Comparison of ENCODE assay signal across 11 cellular contexts in the genomic region with DNA sequence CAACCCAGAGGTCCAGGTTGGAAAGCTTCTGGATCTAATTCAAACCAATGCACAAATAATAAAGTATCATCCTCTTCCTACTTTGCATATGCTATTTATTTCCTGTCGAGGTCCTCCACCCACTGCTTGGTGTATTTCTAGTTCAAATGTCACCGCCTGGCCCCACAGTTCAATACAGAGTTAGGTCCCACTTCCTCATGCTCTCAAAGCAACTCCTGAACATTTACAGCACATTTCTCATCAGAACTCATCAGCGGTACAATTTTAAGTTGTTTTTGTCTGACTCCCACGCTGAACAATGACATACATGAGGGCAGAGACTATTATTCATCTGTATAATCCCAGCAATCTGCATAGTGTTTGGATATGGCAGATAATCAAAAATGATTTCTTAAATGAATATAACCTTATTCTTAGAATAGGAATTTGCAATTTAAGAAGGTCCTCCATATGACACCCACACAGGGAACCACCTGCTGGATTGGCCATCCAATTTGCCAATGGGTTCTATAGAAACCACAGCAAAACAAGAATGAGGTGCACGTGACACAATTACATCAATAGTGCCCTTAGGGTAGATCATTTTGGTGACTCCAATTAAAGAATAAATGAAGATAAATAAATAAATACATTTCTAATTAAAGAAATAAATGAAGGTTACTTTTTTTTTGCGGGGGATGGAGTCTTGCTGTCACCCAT. TPM values are rescaled to one million over a fixed set of nuclear protein-coding genes. Genes with fewer than 3 reads are reported as not detected.
A peak's percentile ranks its signal among the peaks of the same experiment; 100 is the strongest.
DNase-seq lines count a peak whose midpoint lies in the region; ATAC-seq, FAIRE-seq and TF ChIP-seq lines count a peak whose summit lies in the region.
"Had no signal": no experiment of that assay in that cellular context is flagged by ENCODE, and none has a peak within 500 bp of the region (broad histone marks: within the 10 kb centered on the region; RNA-seq: fewer than 3 reads in every experiment).

No MANE protein-coding gene starts in this region.

- H3K79me2 ChIP-seq in OCI-LY7 (ENCODE audit: insufficient read depth, low read depth, low read length), result no peaks in the 10 kb centered on the region

- H3K4me2 ChIP-seq in OCI-LY7 (ENCODE audit: low read length), result peak overlapping the region; percentile 39
- H3K4me2 ChIP-seq: BLaER1 had no signal

- H3K9me2 ChIP-seq in OCI-LY7 (ENCODE audit: insufficient read depth, low read length), result no peaks in the 10 kb centered on the region

- H3K36me3 ChIP-seq in OCI-LY7 (ENCODE audit: insufficient read depth, low read length) (peaks cover 28% of the 10 kb centered on the region), ascending aorta (no peaks in the 10 kb centered on the region)
- H3K36me3 ChIP-seq in effector memory CD4-positive, alpha-beta T cell (ENCODE audit: control insufficient read depth, insufficient read depth, low read length), result peaks cover 4% of the 10 kb centered on the region

- intact Hi-C loops in OCI-LY7 (cut with micrococcal nuclease; ENCODE audit: unreplicated experiment) (no loop called here), ascending aorta (cut with DNase I) (loop anchor here (5.0 to 10.0 kb wide), 2 partner anchors 98 to 330 kb away; no protein-coding TSS in a partner anchor)

- H4K20me1 ChIP-seq in OCI-LY7 (ENCODE audit: insufficient read depth, low read length), result no peaks in the 10 kb centered on the region
- H4K20me1 ChIP-seq: BLaER1 had no signal

- BruUV-seq in OCI-LY7 (replicated peaks; lab: Mats Ljungman, UMichigan), result no TSS peak

- no peaks in the 10 kb centered on the region for H3K27me3 ChIP-seq in effector memory CD4-positive, alpha-beta T cell (replicated peaks; ENCODE audit: control insufficient read depth, insufficient read depth, low read length, poor library complexity, severe bottlenecking)
- H3K27me3 ChIP-seq in ascending aorta, result no peaks in the 10 kb centered on the region
- H3K27me3 ChIP-seq: BLaER1, gastroesophageal sphincter, suprapubic skin had no signal

- POLR2A ChIA-PET in OCI-LY7 (lab: Charles Lee), result interaction anchor here (0.5 kb wide), 1 partner anchor 135 kb away, joined by 4 read pairs; no protein-coding TSS in a partner anchor

- peaks cover 13% of the 10 kb centered on the region for H3K4me1 ChIP-seq in OCI-LY7 (ENCODE audit: insufficient read depth, low read length, poor library complexity, severe bottlenecking)
- peaks cover 10% of the 10 kb centered on the region for H3K4me1 ChIP-seq in effector memory CD4-positive, alpha-beta T cell (ENCODE audit: control insufficient read depth, insufficient read depth, low read length, poor library complexity, severe bottlenecking)
- no peaks in the 10 kb centered on the region for H3K4me1 ChIP-seq in ascending aorta
- H3K4me1 ChIP-seq: BLaER1 had no signal

- CTCF ChIA-PET in OCI-LY7 (lab: Charles Lee; ENCODE audit: unreplicated experiment), result no interaction called here

- peak overlapping the region; percentile 31 for H3K27ac ChIP-seq in OCI-LY7 (ENCODE audit: low read depth, low read length, poor library complexity, severe bottlenecking)
- peak overlapping the region; percentile 44 for H3K27ac ChIP-seq in effector memory CD4-positive, alpha-beta T cell (ENCODE audit: insufficient read depth, low read length, poor library complexity, severe bottlenecking)
- H3K27ac ChIP-seq in ascending aorta, result no peak overlapping the region
- H3K27ac ChIP-seq: BLaER1, gastroesophageal sphincter, suprapubic skin had no signal

- H3K9me3 ChIP-seq in OCI-LY7 (ENCODE audit: low read length) (no peaks in the 10 kb centered on the region), ascending aorta (no peaks in the 10 kb centered on the region)
- H3K9me3 ChIP-seq in effector memory CD4-positive, alpha-beta T cell (ENCODE audit: control insufficient read depth, low read length), result no peaks in the 10 kb centered on the region
- H3K9me3 ChIP-seq: BLaER1, gastroesophageal sphincter, suprapubic skin had no signal

- no peak for FAIRE-seq in RCC 7860 (lab: Jason Lieb, UNC)

- ATAC-seq in GM21528 (IDR thresholded peaks at IDR 0.05; ENCODE audit: low FRiP score, unreplicated experiment), result no peak
- ATAC-seq: gastroesophageal sphincter had no signal

- H3K4me3 ChIP-seq in OCI-LY7 (ENCODE audit: low read depth, low read length, poor library complexity, severe bottlenecking), result no peak overlapping the region
- no peak overlapping the region for H3K4me3 ChIP-seq in effector memory CD4-positive, alpha-beta T cell (ENCODE audit: insufficient read depth, low read depth, low read length, poor library complexity, severe bottlenecking)
- H3K4me3 ChIP-seq in ascending aorta, result no peak overlapping the region
- H3K4me3 ChIP-seq: BLaER1, gastroesophageal sphincter, suprapubic skin had no signal

- peak; percentile 8 for DNase-seq in stimulated activated CD4-positive, alpha-beta T cell treated with anti-CD3 and anti-CD28 coated beads, Interleukin-4, amount 100 ng/mL, for 24 hours
- no peak for DNase-seq in stimulated activated CD4-positive, alpha-beta T cell treated with anti-CD3 and anti-CD28 coated beads, Interleukin-1b, Interleukin-23, amount 100 ng/mL, for 48 hours
- DNase-seq in OCI-LY7 (ENCODE audit: low spot score) (peak; percentile 24), RCC 7860 (ENCODE audit: low spot score) (no peak), GOT3 (lab: John Stamatoyannopoulos, UW) (no peak), ascending aorta (ENCODE audit: low spot score in 2 of 2) (no peak)
- no peak for DNase-seq in effector memory CD4-positive, alpha-beta T cell

- TF ChIP-seq CTCF in OCI-LY7 (conservative IDR thresholded peaks at IDR 0.05; ENCODE audit: low read length) (no peak), ascending aorta (IDR thresholded peaks at IDR 0.05) (no peak)

- H2AFZ ChIP-seq in OCI-LY7 (ENCODE audit: low read length), result peak overlapping the region; percentile 32; the same call in 1 of the 2 replicates

RNA-seq across cellular contexts. Expression of a gene that starts 54.3 kb away (rescaled TPM):
- 19.1 and 25.9 TPM in 2 replicates for total RNA-seq in OCI-LY7 (2014; rRNA removed; shearing (Covaris generic))
- total RNA-seq in OCI-LY7 (2022), result 31.4 and 37.9 TPM in 2 replicates
- total RNA-seq in ascending aorta, result 62.1 TPM

Comparison
In these comparisons a context has a peak if more than half of its experiments do, and no peak if none do; other contexts are left out.
1. DNase-seq: peak in stimulated activated CD4-positive, alpha-beta T cell treated with anti-CD3 and anti-CD28 coated beads, Interleukin-4, amount 100 ng/mL, for 24 hours (single experiment) and OCI-LY7 (single experiment); none in stimulated activated CD4-positive, alpha-beta T cell treated with anti-CD3 and anti-CD28 coated beads, Interleukin-1b, Interleukin-23, amount 100 ng/mL, for 48 hours (single experiment), effector memory CD4-positive, alpha-beta T cell (0 of 3), RCC 7860 (single experiment), GOT3 (single experiment) and ascending aorta (0 of 2).
2. H3K27ac ChIP-seq: peak in OCI-LY7 (single experiment) and effector memory CD4-positive, alpha-beta T cell (single experiment); none in ascending aorta (0 of 2).